1 cellular context compared by ENCODE assay signal in the genomic region with DNA sequence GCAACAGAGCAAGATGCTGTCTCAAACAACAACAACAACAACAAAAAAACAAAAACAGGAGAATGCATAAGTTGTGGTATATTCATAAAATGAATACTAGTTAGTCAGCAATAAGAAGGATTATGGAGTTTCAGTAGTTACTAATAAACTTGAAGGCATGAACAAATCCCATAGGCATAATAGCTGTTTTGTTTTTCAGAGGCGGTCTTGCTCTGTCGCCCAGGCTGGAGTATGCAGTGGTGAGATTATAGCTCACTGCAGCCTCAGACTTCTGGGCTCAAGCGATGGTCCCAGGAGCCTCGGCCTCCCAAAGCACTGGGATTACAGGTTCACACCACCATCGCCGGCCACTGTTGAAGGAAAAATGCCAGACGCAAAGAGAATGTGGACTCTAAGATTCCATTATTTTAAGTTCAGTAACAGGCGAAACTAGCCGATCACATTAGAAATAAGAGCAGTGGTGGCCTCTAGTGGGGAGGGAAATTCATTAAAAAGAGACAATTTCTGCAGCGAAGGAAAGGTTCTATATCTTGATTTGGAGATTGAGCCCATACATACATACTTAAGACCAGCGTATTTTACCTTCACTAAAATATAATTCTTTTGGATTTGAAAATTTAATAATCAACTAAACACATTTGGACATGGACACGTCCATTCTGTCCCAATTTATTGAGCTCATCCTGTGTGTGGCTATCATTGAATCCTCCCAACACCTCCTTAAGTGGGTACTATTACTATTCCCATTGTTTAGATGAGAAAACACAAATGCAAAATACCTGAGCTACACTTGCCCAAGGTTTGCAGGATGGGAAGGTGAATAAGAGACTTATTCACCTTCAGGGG.
TF ChIP-seq lines count a peak whose summit lies in the region.

No MANE protein-coding gene starts in this region.

TF ChIP-seq in HepG2, 621 proteins besides CTCF, POLR2A, EP300 and RAD21 (continued from another document):
- TF ChIP-seq, protein P1, sequence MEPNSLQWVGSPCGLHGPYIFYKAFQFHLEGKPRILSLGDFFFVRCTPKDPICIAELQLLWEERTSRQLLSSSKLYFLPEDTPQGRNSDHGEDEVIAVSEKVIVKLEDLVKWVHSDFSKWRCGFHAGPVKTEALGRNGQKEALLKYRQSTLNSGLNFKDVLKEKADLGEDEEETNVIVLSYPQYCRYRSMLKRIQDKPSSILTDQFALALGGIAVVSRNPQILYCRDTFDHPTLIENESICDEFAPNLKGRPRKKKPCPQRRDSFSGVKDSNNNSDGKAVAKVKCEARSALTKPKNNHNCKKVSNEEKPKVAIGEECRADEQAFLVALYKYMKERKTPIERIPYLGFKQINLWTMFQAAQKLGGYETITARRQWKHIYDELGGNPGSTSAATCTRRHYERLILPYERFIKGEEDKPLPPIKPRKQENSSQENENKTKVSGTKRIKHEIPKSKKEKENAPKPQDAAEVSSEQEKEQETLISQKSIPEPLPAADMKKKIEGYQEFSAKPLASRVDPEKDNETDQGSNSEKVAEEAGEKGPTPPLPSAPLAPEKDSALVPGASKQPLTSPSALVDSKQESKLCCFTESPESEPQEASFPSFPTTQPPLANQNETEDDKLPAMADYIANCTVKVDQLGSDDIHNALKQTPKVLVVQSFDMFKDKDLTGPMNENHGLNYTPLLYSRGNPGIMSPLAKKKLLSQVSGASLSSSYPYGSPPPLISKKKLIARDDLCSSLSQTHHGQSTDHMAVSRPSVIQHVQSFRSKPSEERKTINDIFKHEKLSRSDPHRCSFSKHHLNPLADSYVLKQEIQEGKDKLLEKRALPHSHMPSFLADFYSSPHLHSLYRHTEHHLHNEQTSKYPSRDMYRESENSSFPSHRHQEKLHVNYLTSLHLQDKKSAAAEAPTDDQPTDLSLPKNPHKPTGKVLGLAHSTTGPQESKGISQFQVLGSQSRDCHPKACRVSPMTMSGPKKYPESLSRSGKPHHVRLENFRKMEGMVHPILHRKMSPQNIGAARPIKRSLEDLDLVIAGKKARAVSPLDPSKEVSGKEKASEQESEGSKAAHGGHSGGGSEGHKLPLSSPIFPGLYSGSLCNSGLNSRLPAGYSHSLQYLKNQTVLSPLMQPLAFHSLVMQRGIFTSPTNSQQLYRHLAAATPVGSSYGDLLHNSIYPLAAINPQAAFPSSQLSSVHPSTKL (CRISPR knock-in tag; IDR thresholded peaks at IDR 0.05) = 0 out of 2 replicates have a peak, but pooled peaks have one; percentile 5
- no peak for TF ChIP-seq FOXK1 (CRISPR knock-in tag; IDR thresholded peaks at IDR 0.05; ENCODE audit: borderline replicate concordance, low read depth)
- no peak for TF ChIP-seq MED1 (CRISPR knock-in tag; IDR thresholded peaks at IDR 0.05)
TF ChIP-seq in HepG2: peak in this region for 27.
